24 cellular contexts compared by ENCODE assay signal in the genomic region with DNA sequence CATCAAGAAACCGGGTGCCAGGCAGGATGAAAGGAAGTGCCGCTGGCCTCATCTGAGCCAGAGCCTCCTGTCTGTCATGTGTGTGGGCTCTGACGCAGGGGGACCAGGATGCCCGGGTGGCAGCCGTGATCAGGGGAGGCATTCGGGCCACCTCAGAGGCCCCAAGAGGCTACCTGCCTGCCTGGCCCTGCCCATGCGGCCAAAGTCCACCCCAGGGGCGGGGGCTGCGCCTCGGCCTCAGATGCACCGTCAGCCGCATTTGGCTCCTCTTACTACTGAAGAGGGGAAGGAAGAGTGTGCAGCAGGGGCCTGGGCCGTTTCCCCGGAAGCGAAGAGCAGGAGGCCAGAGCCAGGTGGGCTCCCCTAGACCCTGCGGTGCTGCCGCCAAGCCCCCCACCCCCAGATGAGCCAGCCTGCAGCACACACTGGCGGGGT. TPM values are rescaled to one million over a fixed set of nuclear protein-coding genes. Genes with fewer than 3 reads are reported as not detected.
DNase-seq lines count a peak whose midpoint lies in the region; ATAC-seq, FAIRE-seq and TF ChIP-seq lines count a peak whose summit lies in the region.
"Had no signal": no experiment of that assay in that cellular context is flagged by ENCODE, and none has a peak within 500 bp of the region (broad histone marks: within the 10 kb centered on the region; RNA-seq: fewer than 3 reads in every experiment).

No MANE protein-coding gene starts in this region.

- no peaks in the 10 kb centered on the region for H3K9me3 Mint-ChIP-seq in activated naive CD4-positive, alpha-beta T cell treated with anti-CD3 and anti-CD28 coated beads for 36 hours
- H3K9me3 Mint-ChIP-seq: H9 had no signal

- H2BK15ac ChIP-seq in H1 (ENCODE audit: low read length), result no peak overlapping the region

- WGBS in H1 (ENCODE audit: extremely low coverage in 1 of 2, insufficient coverage in 1 of 2, insufficient read length in 1 of 2, insufficient replicate concordance in 2 of 2, low coverage in 1 of 2, low lambda C conversion rate in 2 of 2, missing lambda C conversion rate in 1 of 2), 2 experiments, result 87% methylated on average over 18 of the region's 18 CpGs; no CpG with 5 or more reads in 1 of the 2 experiments
- WGBS in right lobe of liver (ENCODE audit: insufficient coverage, low coverage, low lambda C conversion rate, missing lambda C conversion rate), result 20% methylated on average over 1 of the region's 18 CpGs

- H2BK12ac ChIP-seq in H1 (ENCODE audit: low read depth, low read length), result no peak overlapping the region

- no peaks in the 10 kb centered on the region for H3K36me3 Mint-ChIP-seq in activated naive CD4-positive, alpha-beta T cell treated with anti-CD3 and anti-CD28 coated beads for 36 hours (ENCODE audit: low read depth)

- TF ChIP-seq EP300 in H1 (IDR thresholded peaks at IDR 0.05; ENCODE audit: borderline replicate concordance in 1 of 2, low read depth in 2 of 2, low read length in 2 of 2), result no peak

- no peak overlapping the region for H3K23ac ChIP-seq in H1 (ENCODE audit: insufficient read length)

- no peak overlapping the region for H2BK120ac ChIP-seq in H1 (replicated peaks; ENCODE audit: low read depth, low read length)

- H3K27ac ChIP-seq in H1 (ENCODE audit: low read depth, low read length), result no peak overlapping the region
- H3K27ac ChIP-seq in right lobe of liver, result no peak overlapping the region

- H3K79me1 ChIP-seq in H1 (ENCODE audit: low read depth, low read length), result no peaks in the 10 kb centered on the region

- no peak overlapping the region for H2AFZ ChIP-seq in H1 (ENCODE audit: low read length)

- POLR2A ChIA-PET in H1 (lab: Charles Lee; ENCODE audit: partially characterized antibody), result no interaction called here

- no peak overlapping the region for H3K4ac ChIP-seq in H1 (replicated peaks; ENCODE audit: insufficient read length, low read depth, low read length)

- no peak overlapping the region for H3K4me3 Mint-ChIP-seq in activated naive CD4-positive, alpha-beta T cell treated with anti-CD3 and anti-CD28 coated beads for 36 hours
- H3K4me3 Mint-ChIP-seq: H9 had no signal

- no peak overlapping the region for H3K9ac ChIP-seq in H1 (replicated peaks in 1 of 4; ENCODE audit: extremely low read depth in 1 of 4, low read depth in 3 of 4, low read length in 3 of 4)

- no peaks in the 10 kb centered on the region; a peak in 2 of 7 replicates for H3K4me1 ChIP-seq in H1 (replicated peaks in 1 of 4; ENCODE audit: control insufficient read depth in 3 of 4, insufficient read depth in 4 of 4, low read length in 3 of 4)
- H3K4me1 ChIP-seq in right lobe of liver, result peaks cover 0 to 5% (median 0%) of the 10 kb centered on the region in 4 donors

- ATAC-seq in Right ventricle myocardium superior (ENCODE audit: poor library complexity) (no peak), Right ventricle myocardium inferior (no peak), right lobe of liver (peak; percentile 13 to 34 (median 30))
- ATAC-seq: PC-3 had no signal

- H3K9me3 ChIP-seq in H1 (ENCODE audit: insufficient read depth in 2 of 2, low read depth in 1 of 2, low read length in 1 of 2) (no peaks in the 10 kb centered on the region), right lobe of liver (no peaks in the 10 kb centered on the region)
- H3K9me3 ChIP-seq: BE2C had no signal

- H4K8ac ChIP-seq in H1 (ENCODE audit: extremely low read depth, insufficient read depth, low read length), result peak overlapping the region; percentile 57; the same call in 1 of the 2 replicates

- no peak overlapping the region for H2BK5ac ChIP-seq in H1 (ENCODE audit: low read depth, low read length)

- H3K14ac ChIP-seq in H1 (ENCODE audit: insufficient read length), result no peak overlapping the region

- H3K36me3 ChIP-seq in H1 (ENCODE audit: control insufficient read depth in 2 of 4, insufficient read depth in 4 of 4, low read length in 3 of 4) (no peaks in the 10 kb centered on the region), right lobe of liver (no peaks in the 10 kb centered on the region)
- H3K36me3 ChIP-seq: BE2C had no signal

- H3K56ac ChIP-seq in H1 (replicated peaks; ENCODE audit: insufficient read length, low read depth, low read length), result no peak overlapping the region

- CTCF ChIA-PET in H1 (lab: Charles Lee; ENCODE audit: partially characterized antibody), result no interaction called here
- CTCF ChIA-PET in activated naive CD4-positive, alpha-beta T cell treated with anti-CD3 and anti-CD28 coated beads for 36 hours (lab: Charles Lee), result no interaction called here

- no peak for TF ChIP-seq POLR2A in H1 (IDR thresholded peaks at IDR 0.05; ENCODE audit: control extremely low read depth in 1 of 2, low read depth in 2 of 2, low read length in 2 of 2)
- no peak for TF ChIP-seq POLR2A in right lobe of liver (IDR thresholded peaks at IDR 0.05)
- TF ChIP-seq POLR2A in GM12891 (IDR thresholded peaks at IDR 0.05; ENCODE audit: low read depth, low read length), result no peak

- TF ChIP-seq CTCF in H1 (IDR thresholded peaks at IDR 0.05; ENCODE audit: control extremely low read depth in 1 of 3, insufficient read depth in 1 of 3, low read depth in 1 of 3, low read length in 3 of 3) (no peak), right lobe of liver (IDR thresholded peaks at IDR 0.05) (no peak)

- no peaks in the 10 kb centered on the region for H3K27me3 Mint-ChIP-seq in activated naive CD4-positive, alpha-beta T cell treated with anti-CD3 and anti-CD28 coated beads for 36 hours (ENCODE audit: low read depth)

- H3K4me2 ChIP-seq in H1 (ENCODE audit: insufficient read depth in 1 of 2, low read depth in 2 of 2, low read length in 2 of 2), result no peak overlapping the region

- H4K20me1 ChIP-seq in H1 (replicated peaks in 1 of 2; ENCODE audit: control insufficient read depth in 1 of 2, insufficient read depth in 2 of 2, low read length in 2 of 2), result peaks cover 0 to 2% of the 10 kb centered on the region in 2 experiments

- DNase-seq in Right ventricle myocardium superior, result peak; percentile 27
- DNase-seq in Right ventricle myocardium inferior (ENCODE audit: missing footprints), result no peak
- no peak for DNase-seq in H1 (ENCODE audit: low read depth in 1 of 2, low spot score in 2 of 2)
- DNase-seq in right lobe of liver, result peak in 1 of 3 donors; percentile 44
- DNase-seq in GM12891 (ENCODE audit: insufficient read length, low spot score), result no peak
- DNase-seq in DMS114 treated with DMSO at 0.1 percent for 48 hours (lab: John Stamatoyannopoulos, UW; ENCODE audit: unreplicated experiment), result no peak
- no peak for DNase-seq in activated naive CD4-positive, alpha-beta T cell treated with anti-CD3 and anti-CD28 coated beads for 36 hours
- DNase-seq: 8988T; ACHN; BE2C; H9; KBM-7; MV-4-11; NCI-H1105; NCI-H1436 treated with DMSO at 0.1 percent for 48 hours; NCI-H187 treated with DMSO at 0.1 percent for 48 hours; NCI-H2107; NCI-H524; NCI-H82; NK-92 treated with Interleukin-12 subunit alpha and Interleukin-12 subunit beta, amount 100 ng/mL, for 24 hours; PC-3; SHP77 treated with DMSO at 0.1 percent for 48 hours had no signal

- H3K23me2 ChIP-seq in H1 (ENCODE audit: low read depth, low read length), result no peaks in the 10 kb centered on the region

- H3K27me3 ChIP-seq in H1 (replicated peaks in 1 of 4; ENCODE audit: control insufficient read depth in 3 of 4, extremely low read depth in 1 of 4, insufficient read depth in 3 of 4, low read length in 3 of 4) (no peaks in the 10 kb centered on the region; a peak in 1 of 7 replicates), right lobe of liver (no peaks in the 10 kb centered on the region)
- H3K27me3 ChIP-seq: BE2C had no signal

- no peak overlapping the region for H4K91ac ChIP-seq in H1 (replicated peaks; ENCODE audit: insufficient read length, low read length)

- H3K4me3 ChIP-seq in H1 (ENCODE audit: extremely low read depth in 1 of 4, insufficient read depth in 2 of 4, low read depth in 3 of 4, low read length in 4 of 4) (no peak overlapping the region), right lobe of liver (no peak overlapping the region)

- no peaks in the 10 kb centered on the region for H3K4me1 Mint-ChIP-seq in activated naive CD4-positive, alpha-beta T cell treated with anti-CD3 and anti-CD28 coated beads for 36 hours (ENCODE audit: low read depth)

- FAIRE-seq in H1 (lab: Jason Lieb, UNC), result no peak
- no peak for FAIRE-seq in GM12891 (lab: Jason Lieb, UNC)
- FAIRE-seq: GM18507 had no signal

- no peak overlapping the region; the same call in 1 of the 2 replicates for H3K18ac ChIP-seq in H1 (ENCODE audit: extremely low read depth, low read length)

- no peak overlapping the region for H2AK5ac ChIP-seq in H1 (ENCODE audit: low read depth, low read length)

- no peak overlapping the region for H2BK20ac ChIP-seq in H1 (ENCODE audit: low read length)

- intact Hi-C loops in Right ventricle myocardium superior (cut with DNase I) (no loop called here), Right ventricle myocardium inferior (cut with DNase I) (no loop called here), right lobe of liver (cut with DNase I) (no loop called here)
- intact Hi-C loops in activated naive CD4-positive, alpha-beta T cell treated with anti-CD3 and anti-CD28 coated beads for 36 hours (cut with micrococcal nuclease), result no loop called here

- H4K5ac ChIP-seq in H1 (ENCODE audit: insufficient read length, low read depth, low read length), result no peak overlapping the region

- no peak for TF ChIP-seq RAD21 in H1 (IDR thresholded peaks at IDR 0.05 in 1 of 2, conservative IDR thresholded peaks at IDR 0.05 in 1 of 2; ENCODE audit: low read depth in 2 of 2, low read length in 2 of 2)

- H3K27ac Mint-ChIP-seq in activated naive CD4-positive, alpha-beta T cell treated with anti-CD3 and anti-CD28 coated beads for 36 hours, result no peak overlapping the region
- H3K27ac Mint-ChIP-seq: H9 had no signal

- H3K79me2 ChIP-seq in H1 (ENCODE audit: control insufficient read depth in 1 of 2, insufficient read depth in 2 of 2, low read length in 2 of 2), result no peaks in the 10 kb centered on the region

TF ChIP-seq in GM12891, 5 proteins besides CTCF, POLR2A, EP300 and RAD21 (continues in another document):
- no peak for TF ChIP-seq PAX5 (IDR thresholded peaks at IDR 0.05; ENCODE audit: insufficient read depth, low read length, severe bottlenecking)
- TF ChIP-seq TAF1 (IDR thresholded peaks at IDR 0.05; ENCODE audit: low read depth, low read length), result no peak

RNA-seq across cellular contexts. Expression of a gene that starts 34.0 kb away (rescaled TPM):
- total RNA-seq in Right ventricle myocardium superior (0.32 TPM), Right ventricle myocardium inferior (0.32 TPM), right lobe of liver (1 to 10 TPM in 2 of 6 experiments, under 1 TPM in 4; 0.04 to 1.1 (median 0.60) TPM)
- 0.21 and 0.28 TPM in 2 replicates for total RNA-seq in H1 (2021; fragmentation: NEBNext Ultra II Directional; extraction: Animal tissue kit (Norgen Biotek cat#: 25700))
- 0.23 and 0.60 TPM in 2 replicates for polyA plus RNA-seq in H1 (2011; rRNA removed)
- 0.21 TPM for polyA plus RNA-seq in H1 (2011; cell fraction: cytosol; rRNA removed)
- polyA plus RNA-seq in H1 (2011; cell fraction: nucleus; rRNA removed), result 1.2 TPM
- 0.09 to 0.21 TPM (median 0.11 TPM) in 3 of 4 replicates, not detected in the other for polyA plus RNA-seq in H1 (2012, experiment 1 of 2)
- 0.04 TPM for polyA plus RNA-seq in H1 (2012, experiment 2 of 2)
- 0.06 TPM for polyA plus RNA-seq in H1 (2013, experiment 1 of 2)
- polyA plus RNA-seq in H1 (2013, experiment 2 of 2), result 0.04 TPM
- polyA minus RNA-seq in H1 (2011; rRNA and poly(A)+ RNA removed), result 0.46 and 0.69 TPM in 2 replicates
- polyA minus RNA-seq in H1 (2011; cell fraction: cytosol; rRNA and poly(A)+ RNA removed), result 0.29 TPM
- polyA minus RNA-seq in H1 (2011; cell fraction: nucleus; rRNA and poly(A)+ RNA removed), result 0.80 TPM
- 0.15 TPM for polyA plus RNA-seq in GM12891 (2012; ENCODE audit: low read depth, missing spikeins)
- 1 to 10 TPM; 1.7 to 1.8 TPM for total RNA-seq in activated naive CD4-positive, alpha-beta T cell treated with anti-CD3 and anti-CD28 coated beads for 36 hours
- total RNA-seq: RPMI7951 had no signal

Comparison
In these comparisons a context has a peak if more than half of its experiments do, and no peak if none do; other contexts are left out.
1. ATAC-seq: peak in right lobe of liver (4 of 4); none in Right ventricle myocardium superior (single experiment) and Right ventricle myocardium inferior (single experiment).